Comparison of ENCODE assay signal across 23 cellular contexts in the genomic region with DNA sequence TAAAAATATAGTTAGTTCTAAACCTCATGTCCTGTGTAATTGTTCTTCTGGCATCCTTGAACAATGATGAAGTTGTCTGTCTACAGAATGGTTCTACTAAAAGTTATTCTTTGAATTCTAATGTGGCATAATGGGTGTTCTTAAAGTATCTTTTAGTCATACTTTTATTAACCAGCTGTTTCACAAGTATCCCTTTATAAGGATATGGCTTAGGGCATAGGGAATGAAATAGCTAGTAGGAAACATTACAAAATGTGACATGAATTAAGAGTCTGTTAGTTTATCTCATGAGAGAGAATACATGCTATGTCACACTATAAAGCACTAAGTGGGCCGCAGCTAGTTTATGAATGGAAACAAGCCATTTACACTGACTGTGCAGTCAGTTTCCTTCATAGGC. TPM values are rescaled to one million over a fixed set of nuclear protein-coding genes. Genes with fewer than 3 reads are reported as not detected.
DNase-seq lines count a peak whose midpoint lies in the region; TF ChIP-seq lines count a peak whose summit lies in the region.
"Had no signal": no experiment of that assay in that cellular context is flagged by ENCODE, and none has a peak within 500 bp of the region (broad histone marks: within the 10 kb centered on the region; RNA-seq: fewer than 3 reads in every experiment).

No MANE protein-coding gene starts in this region.

- H3K9me3 Mint-ChIP-seq in MCF 10A (ENCODE audit: unreplicated experiment) = no peaks in the 10 kb centered on the region
- H3K9me3 Mint-ChIP-seq in T-helper 2 cell treated with Interferon-gamma antibody and Interleukin-4, amounts not matched to agents 5 μg/mL and 100 μg/mL, for 36 hours = no peaks in the 10 kb centered on the region
- H3K9me3 Mint-ChIP-seq: CD8-positive, alpha-beta T cell; H9; IgD-negative memory B cell had no signal

- H2AFZ ChIP-seq in smooth muscle cell (ENCODE audit: low read depth) = no peak overlapping the region
- H2AFZ ChIP-seq in osteoblast (ENCODE audit: low read length) = no peak overlapping the region

- intact Hi-C loops in breast epithelium (cut with DNase I; ENCODE audit: low total_unique reads) (no loop called here), MCF 10A (cut with micrococcal nuclease) (loop anchor here (5.0 to 10.0 kb wide), 2 partner anchors 302 to 605 kb away; a partner anchor contains a TSS)

- CTCF ChIA-PET in MCF 10A (lab: Yijun Ruan, JAX) = interaction anchor here (0.8 to 7.2 kb wide), 3 partner anchors 37 to 161 kb away, joined by 3 to 94 read pairs (median 3); no protein-coding TSS in a partner anchor

- DNase-seq in breast epithelium (ENCODE audit: low spot score in 2 of 2) (no peak), MCF 10A (ENCODE audit: unreplicated experiment) (no peak), SK-MEL-5 (ENCODE audit: low read depth, low spot score) (peak; percentile 56), smooth muscle cell (lab: John Stamatoyannopoulos, UW; ENCODE audit: unreplicated experiment) (no peak), osteoblast (ENCODE audit: insufficient read length, low spot score, missing footprints) (no peak), NCI-H524 (lab: John Stamatoyannopoulos, UW) (no peak)
- DNase-seq in T-helper 2 cell treated with Interferon-gamma antibody and Interleukin-4, amounts not matched to agents 5 μg/mL and 100 μg/mL, for 36 hours (ENCODE audit: low spot score) = no peak
- DNase-seq: AML-193; CD8-positive, alpha-beta T cell; COR-L47; DMS 273 treated with DMSO at 0.1 percent for 48 hours; DMS53; DND-41; EL; H9 had no signal

- H3K4me3 ChIP-seq in breast epithelium = no peak overlapping the region
- no peak overlapping the region for H3K4me3 ChIP-seq in smooth muscle cell
- H3K4me3 ChIP-seq in osteoblast (ENCODE audit: insufficient read depth, low read length) = no peak overlapping the region
- H3K4me3 ChIP-seq: A549, BLaER1, GM12878 had no signal

- no peaks in the 10 kb centered on the region for H3K27me3 Mint-ChIP-seq in MCF 10A (ENCODE audit: insufficient read depth, unreplicated experiment)
- no peaks in the 10 kb centered on the region for H3K27me3 Mint-ChIP-seq in T-helper 2 cell treated with Interferon-gamma antibody and Interleukin-4, amounts not matched to agents 5 μg/mL and 100 μg/mL, for 36 hours (ENCODE audit: low read depth)
- H3K27me3 Mint-ChIP-seq: IgD-negative memory B cell had no signal

- H3K9me3 ChIP-seq in breast epithelium (no peaks in the 10 kb centered on the region), smooth muscle cell (replicated peaks; ENCODE audit: low read depth) (no peaks in the 10 kb centered on the region), osteoblast (ENCODE audit: low read depth, low read length) (no peaks in the 10 kb centered on the region)
- H3K9me3 ChIP-seq: A549, BLaER1 had no signal

- no TSS peak for BruUV-seq in MCF 10A (replicated peaks; lab: Mats Ljungman, UMichigan)

- WGBS in smooth muscle cell (ENCODE audit: low lambda C conversion rate) = 63% methylated on average over 1 of the region's 1 CpG

- H3K36me3 Mint-ChIP-seq in MCF 10A (ENCODE audit: insufficient read depth, unreplicated experiment) = peaks cover 6% of the 10 kb centered on the region
- no peaks in the 10 kb centered on the region for H3K36me3 Mint-ChIP-seq in T-helper 2 cell treated with Interferon-gamma antibody and Interleukin-4, amounts not matched to agents 5 μg/mL and 100 μg/mL, for 36 hours (ENCODE audit: low read depth)
- H3K36me3 Mint-ChIP-seq: CD8-positive, alpha-beta T cell; IgD-negative memory B cell had no signal

- H3K4me2 ChIP-seq in smooth muscle cell = no peak overlapping the region
- no peak overlapping the region for H3K4me2 ChIP-seq in osteoblast (ENCODE audit: insufficient read depth, low read length)
- H3K4me2 ChIP-seq: A549, BLaER1 had no signal

- no peaks in the 10 kb centered on the region for H3K27me3 ChIP-seq in breast epithelium
- H3K27me3 ChIP-seq in smooth muscle cell (ENCODE audit: low read depth) = no peaks in the 10 kb centered on the region
- no peaks in the 10 kb centered on the region for H3K27me3 ChIP-seq in osteoblast (ENCODE audit: insufficient read depth, low read length)
- H3K27me3 ChIP-seq: BLaER1 had no signal

- no peak overlapping the region for H3K27ac Mint-ChIP-seq in MCF 10A (ENCODE audit: low read depth, unreplicated experiment)
- H3K27ac Mint-ChIP-seq in T-helper 2 cell treated with Interferon-gamma antibody and Interleukin-4, amounts not matched to agents 5 μg/mL and 100 μg/mL, for 36 hours = no peak overlapping the region
- H3K27ac Mint-ChIP-seq: CD8-positive, alpha-beta T cell; H9; IgD-negative memory B cell had no signal

- H3K4me3 Mint-ChIP-seq in MCF 10A (ENCODE audit: unreplicated experiment) = no peak overlapping the region
- H3K4me3 Mint-ChIP-seq in T-helper 2 cell treated with Interferon-gamma antibody and Interleukin-4, amounts not matched to agents 5 μg/mL and 100 μg/mL, for 36 hours = no peak overlapping the region
- H3K4me3 Mint-ChIP-seq: CD8-positive, alpha-beta T cell; H9; IgD-negative memory B cell had no signal

- H4K20me1 ChIP-seq in smooth muscle cell (ENCODE audit: low read depth) = no peaks in the 10 kb centered on the region
- H4K20me1 ChIP-seq in osteoblast (ENCODE audit: insufficient read depth, low read length) = no peaks in the 10 kb centered on the region
- H4K20me1 ChIP-seq: BLaER1 had no signal

- H3K4me1 Mint-ChIP-seq in MCF 10A (ENCODE audit: insufficient read depth, unreplicated experiment) = no peaks in the 10 kb centered on the region
- no peaks in the 10 kb centered on the region for H3K4me1 Mint-ChIP-seq in T-helper 2 cell treated with Interferon-gamma antibody and Interleukin-4, amounts not matched to agents 5 μg/mL and 100 μg/mL, for 36 hours (ENCODE audit: low read depth)
- H3K4me1 Mint-ChIP-seq: IgD-negative memory B cell had no signal

- H3K79me2 ChIP-seq in smooth muscle cell (ENCODE audit: low read depth) (no peaks in the 10 kb centered on the region), osteoblast (ENCODE audit: insufficient read depth, low read length) (no peaks in the 10 kb centered on the region)

- TF ChIP-seq CTCF in breast epithelium (IDR thresholded peaks at IDR 0.05) (no peak), MCF 10A (IDR thresholded peaks at IDR 0.05; ENCODE audit: unreplicated experiment) (no peak), smooth muscle cell (IDR thresholded peaks at IDR 0.05; ENCODE audit: borderline replicate concordance, insufficient read depth, poor library complexity, severe bottlenecking) (no peak), osteoblast (IDR thresholded peaks at IDR 0.05; ENCODE audit: extremely low read depth, low read depth, low read length) (no peak)

- H3K27ac ChIP-seq in breast epithelium = peak overlapping the region; percentile 46 to 68
- H3K27ac ChIP-seq in smooth muscle cell (ENCODE audit: low read depth) = peak overlapping the region; percentile 60
- H3K27ac ChIP-seq in osteoblast (ENCODE audit: low read depth, low read length) = no peak overlapping the region
- H3K27ac ChIP-seq: 22Rv1, A549, BLaER1 had no signal

- TF ChIP-seq POLR2A in breast epithelium (IDR thresholded peaks at IDR 0.05) = no peak

- H3F3A ChIP-seq in smooth muscle cell (ENCODE audit: low read depth) = no peaks in the 10 kb centered on the region

- in situ Hi-C loops in SK-MEL-5 (cut with HindIII; ENCODE audit: low pct_unique_long_range_greater_than_20kb, low sequenced_read_pairs) = no loop called here

- POLR2A ChIA-PET in MCF 10A (lab: Yijun Ruan, JAX) = no interaction called here

- no peak overlapping the region for H3K9ac ChIP-seq in smooth muscle cell (ENCODE audit: low read depth)
- H3K9ac ChIP-seq: BLaER1 had no signal

- H3K4me1 ChIP-seq in breast epithelium = no peaks in the 10 kb centered on the region
- H3K4me1 ChIP-seq in smooth muscle cell (ENCODE audit: low read depth) = peaks cover 6% of the 10 kb centered on the region
- peaks cover 16% of the 10 kb centered on the region for H3K4me1 ChIP-seq in osteoblast (ENCODE audit: insufficient read depth, low read length)
- H3K4me1 ChIP-seq: A549 had no signal

- no peaks in the 10 kb centered on the region for H3K36me3 ChIP-seq in breast epithelium
- no peaks in the 10 kb centered on the region for H3K36me3 ChIP-seq in smooth muscle cell (ENCODE audit: low read depth)
- peaks cover 16% of the 10 kb centered on the region for H3K36me3 ChIP-seq in osteoblast (ENCODE audit: insufficient read depth, low read length)
- H3K36me3 ChIP-seq: BLaER1 had no signal

RNA-seq across cellular contexts. Expression of a gene that starts 26.3 kb away (rescaled TPM):
- total RNA-seq in breast epithelium (1 to 10 TPM in 1 of 3 donors, under 1 TPM in 2; 0.66 to 1.0 (median 0.96) TPM), MCF 10A (2022) (0.30 and 0.32 TPM in 2 replicates), smooth muscle cell (8.3 and 10.4 TPM in 2 replicates), osteoblast (1.1 and 2.1 TPM in 2 replicates)
- 0.37 and 0.40 TPM in 2 replicates for total RNA-seq in SK-MEL-5 (2014; rRNA removed; shearing (Covaris generic))
- 0.15 TPM in 1 of 2 replicates, not detected in the other for polyA plus RNA-seq in SK-MEL-5 (2015; cell fraction: cytosol; rRNA removed)
- 0.27 and 0.33 TPM in 2 replicates for polyA plus RNA-seq in SK-MEL-5 (2015; cell fraction: nucleus; rRNA removed)
- 3.0 and 5.5 TPM in 2 replicates for polyA plus RNA-seq in smooth muscle cell
- total RNA-seq: CD8-positive, alpha-beta T cell; G401; GM12878; H1; H9 had no signal
- polyA plus RNA-seq: A549, GM12878, H1, HepG2, IgD-negative memory B cell had no signal

RNA-seq across cellular contexts. Expression of a gene that starts 31.3 kb away (rescaled TPM):
- 10 to 100 TPM; 12.3 to 35.9 (median 24.3) TPM for total RNA-seq in breast epithelium
- 10.7 and 11.7 TPM in 2 replicates for total RNA-seq in MCF 10A (2022)
- total RNA-seq in SK-MEL-5 (2014; rRNA removed; shearing (Covaris generic)) = 42.4 and 42.9 TPM in 2 replicates
- polyA plus RNA-seq in SK-MEL-5 (2015; cell fraction: cytosol; rRNA removed) = 27.1 and 45.3 TPM in 2 replicates
- polyA plus RNA-seq in SK-MEL-5 (2015; cell fraction: nucleus; rRNA removed) = 45.6 and 54.9 TPM in 2 replicates
- total RNA-seq in smooth muscle cell = 55.6 and 65.3 TPM in 2 replicates
- polyA plus RNA-seq in smooth muscle cell = 12.3 and 34.8 TPM in 2 replicates
- total RNA-seq in osteoblast = 19.4 and 23.5 TPM in 2 replicates
- total RNA-seq: CD8-positive, alpha-beta T cell; G401; GM12878 had no signal
- polyA plus RNA-seq: IgD-negative memory B cell had no signal
